In genomic region chr3:143443851-143444331, GRCh38 we compare ENCODE assay signal across 8 cellular contexts.
DNase-seq lines count a peak whose midpoint lies in the region; ATAC-seq, FAIRE-seq and TF ChIP-seq lines count a peak whose summit lies in the region.
"Had no signal": no experiment of that assay in that cellular context is flagged by ENCODE, and none has a peak within 500 bp of the region (broad histone marks: within the 10 kb centered on the region; RNA-seq: fewer than 3 reads in every experiment).

No MANE protein-coding gene starts in this region.

- H3F3A ChIP-seq in SK-N-SH (replicated peaks; ENCODE audit: insufficient read depth) = peaks cover 6% of the 10 kb centered on the region

- WGBS in SK-N-SH (ENCODE audit: low lambda C conversion rate) = 4% methylated on average over 6 of the region's 6 CpGs

- no peaks in the 10 kb centered on the region for H4K20me1 ChIP-seq in SK-N-SH (ENCODE audit: insufficient read depth)

- H3K79me2 ChIP-seq in SK-N-SH (ENCODE audit: insufficient read depth) = no peaks in the 10 kb centered on the region

- TF ChIP-seq RAD21 in SK-N-SH (IDR thresholded peaks at IDR 0.05; ENCODE audit: low read length) = no peak

- H3K9me3 Mint-ChIP-seq in naive thymus-derived CD4-positive, alpha-beta T cell = peaks cover 0 to 2% (median 0%) of the 10 kb centered on the region in 11 donors

- no peaks in the 10 kb centered on the region for H3K9me2 ChIP-seq in SK-N-SH

- no peak overlapping the region for H3K4me2 ChIP-seq in SK-N-SH

- intact Hi-C loops in naive thymus-derived CD4-positive, alpha-beta T cell (cut with micrococcal nuclease) = loop anchor here in 1 of 2 donors (10.0 kb wide), 1 partner anchor 319 kb away; no protein-coding TSS in a partner anchor

- CTCF ChIA-PET in SK-N-SH (lab: Yijun Ruan, JAX) = no interaction called here
- CTCF ChIA-PET in naive thymus-derived CD4-positive, alpha-beta T cell (lab: Charles Lee) = no interaction called here

- H2AFZ ChIP-seq in SK-N-SH (ENCODE audit: low read depth) = peak overlapping the region; percentile 45

- no peaks in the 10 kb centered on the region for H3K36me3 ChIP-seq in SK-N-SH (replicated peaks in 1 of 2; ENCODE audit: control insufficient read depth in 1 of 2, insufficient read depth in 2 of 2, low read length in 1 of 2)
- H3K36me3 ChIP-seq in naive thymus-derived CD4-positive, alpha-beta T cell (ENCODE audit: control insufficient read depth in 2 of 3, insufficient read depth in 3 of 3, low read length in 3 of 3) = no peaks in the 10 kb centered on the region

- TF ChIP-seq POLR2A in GM12891 (IDR thresholded peaks at IDR 0.05; ENCODE audit: low read depth, low read length) = no peak

- ATAC-seq in naive thymus-derived CD4-positive, alpha-beta T cell = peak; percentile 90
- ATAC-seq in GM18517 (IDR thresholded peaks at IDR 0.05; ENCODE audit: unreplicated experiment) (no peak), HG03175 (IDR thresholded peaks at IDR 0.05; ENCODE audit: unreplicated experiment) (no peak)

- H3K9ac ChIP-seq in SK-N-SH = no peak overlapping the region

- peak overlapping the region in 1 of 2 experiments; percentile 19; a peak in 1 of 4 replicates for H3K27ac ChIP-seq in SK-N-SH (ENCODE audit: low read depth in 2 of 2, low read length in 1 of 2)
- H3K27ac ChIP-seq in naive thymus-derived CD4-positive, alpha-beta T cell (ENCODE audit: low read depth, low read length) = no peak overlapping the region

- H3K4me1 ChIP-seq in SK-N-SH (ENCODE audit: control insufficient read depth in 1 of 2, insufficient read depth in 2 of 2, low read depth in 1 of 2, low read length in 1 of 2) = 0 out of 4 replicates have a peak, but pooled peaks cover 0 to 8% of the 10 kb centered on the region in 2 experiments
- H3K4me1 ChIP-seq in naive thymus-derived CD4-positive, alpha-beta T cell (ENCODE audit: control insufficient read depth in 2 of 2, insufficient read depth in 2 of 2, low read length in 2 of 2) = peaks cover 7 to 18% of the 10 kb centered on the region in 2 donors

- POLR2A ChIA-PET in SK-N-SH (lab: Yijun Ruan, JAX) = no interaction called here
- POLR2A ChIA-PET in naive thymus-derived CD4-positive, alpha-beta T cell (lab: Charles Lee) = no interaction called here

- H3K4me3 Mint-ChIP-seq in naive thymus-derived CD4-positive, alpha-beta T cell = peak overlapping the region in 7 of 10 donors; percentile 9 to 51 (median 26)

- peak in 1 of 2 experiments; percentile 41; a peak in 1 of 4 replicates for TF ChIP-seq EP300 in SK-N-SH (IDR thresholded peaks at IDR 0.05; ENCODE audit: borderline replicate concordance in 1 of 2, low read depth in 1 of 2, low read length in 1 of 2)

- H3K27ac Mint-ChIP-seq in naive thymus-derived CD4-positive, alpha-beta T cell = peak overlapping the region in 2 of 9 donors; percentile 9 to 58

- H3K9me3 ChIP-seq in SK-N-SH = no peaks in the 10 kb centered on the region
- no peaks in the 10 kb centered on the region for H3K9me3 ChIP-seq in naive thymus-derived CD4-positive, alpha-beta T cell (ENCODE audit: control insufficient read depth in 2 of 3, low read length in 3 of 3)

- no peaks in the 10 kb centered on the region for H3K27me3 Mint-ChIP-seq in naive thymus-derived CD4-positive, alpha-beta T cell

- TF ChIP-seq CTCF in HFF-Myc (IDR thresholded peaks at IDR 0.05; ENCODE audit: low read depth, low read length, missing control alignments) (no peak), SK-N-SH (IDR thresholded peaks at IDR 0.05) (no peak)

- peak; percentile 95 for DNase-seq in HFF-Myc (ENCODE audit: extremely low read depth, low read depth)
- no peak for DNase-seq in SK-N-SH
- DNase-seq in dermis microvascular lymphatic vessel endothelial cell (ENCODE audit: low read depth in 2 of 2) = peak; percentile 84 to 99
- peak in 1 of 9 donors; percentile 30 for DNase-seq in naive thymus-derived CD4-positive, alpha-beta T cell
- no peak for DNase-seq in GM12891 (ENCODE audit: insufficient read length, low spot score)

- peaks cover 19 to 27% (median 27%) of the 10 kb centered on the region in 7 donors for H3K4me1 Mint-ChIP-seq in naive thymus-derived CD4-positive, alpha-beta T cell

- H3K36me3 Mint-ChIP-seq in naive thymus-derived CD4-positive, alpha-beta T cell = peaks cover 0 to 29% (median 9%) of the 10 kb centered on the region in 5 donors

- H3K4me3 ChIP-seq in HFF-Myc (replicated peaks; ENCODE audit: low read depth, low read length) (no peak overlapping the region), SK-N-SH (ENCODE audit: low read depth in 2 of 2, low read length in 1 of 2) (no peak overlapping the region)
- H3K4me3 ChIP-seq in naive thymus-derived CD4-positive, alpha-beta T cell (ENCODE audit: low read length) = no peak overlapping the region

- FAIRE-seq in GM12891 (lab: Jason Lieb, UNC) = no peak
- FAIRE-seq: TTC549 had no signal

- H3K27me3 ChIP-seq in SK-N-SH (ENCODE audit: insufficient read depth) = no peaks in the 10 kb centered on the region; the same call in 1 of the 2 replicates
- H3K27me3 ChIP-seq in naive thymus-derived CD4-positive, alpha-beta T cell (ENCODE audit: control insufficient read depth in 2 of 2, insufficient read depth in 2 of 2, low read length in 2 of 2) = no peaks in the 10 kb centered on the region

TF ChIP-seq in SK-N-SH, 30 proteins besides CTCF, POLR2A, EP300 and RAD21:
- TF ChIP-seq TCF12 (IDR thresholded peaks at IDR 0.05) (no peak), FOSL2 (IDR thresholded peaks at IDR 0.05; ENCODE audit: borderline replicate concordance, low read depth) (peak; percentile 64), JUND (IDR thresholded peaks at IDR 0.05) (peak; percentile 50; the same call in 1 of the 2 replicates), ELF1 (IDR thresholded peaks at IDR 0.05) (peak; percentile 46; the same call in 1 of the 2 replicates), NFIC (IDR thresholded peaks at IDR 0.05; ENCODE audit: borderline replicate concordance) (peak; percentile 52; the same call in 1 of the 2 replicates), RXRA (IDR thresholded peaks at IDR 0.05; ENCODE audit: borderline replicate concordance, low read depth) (no peak)
- TF ChIP-seq, protein P1, sequence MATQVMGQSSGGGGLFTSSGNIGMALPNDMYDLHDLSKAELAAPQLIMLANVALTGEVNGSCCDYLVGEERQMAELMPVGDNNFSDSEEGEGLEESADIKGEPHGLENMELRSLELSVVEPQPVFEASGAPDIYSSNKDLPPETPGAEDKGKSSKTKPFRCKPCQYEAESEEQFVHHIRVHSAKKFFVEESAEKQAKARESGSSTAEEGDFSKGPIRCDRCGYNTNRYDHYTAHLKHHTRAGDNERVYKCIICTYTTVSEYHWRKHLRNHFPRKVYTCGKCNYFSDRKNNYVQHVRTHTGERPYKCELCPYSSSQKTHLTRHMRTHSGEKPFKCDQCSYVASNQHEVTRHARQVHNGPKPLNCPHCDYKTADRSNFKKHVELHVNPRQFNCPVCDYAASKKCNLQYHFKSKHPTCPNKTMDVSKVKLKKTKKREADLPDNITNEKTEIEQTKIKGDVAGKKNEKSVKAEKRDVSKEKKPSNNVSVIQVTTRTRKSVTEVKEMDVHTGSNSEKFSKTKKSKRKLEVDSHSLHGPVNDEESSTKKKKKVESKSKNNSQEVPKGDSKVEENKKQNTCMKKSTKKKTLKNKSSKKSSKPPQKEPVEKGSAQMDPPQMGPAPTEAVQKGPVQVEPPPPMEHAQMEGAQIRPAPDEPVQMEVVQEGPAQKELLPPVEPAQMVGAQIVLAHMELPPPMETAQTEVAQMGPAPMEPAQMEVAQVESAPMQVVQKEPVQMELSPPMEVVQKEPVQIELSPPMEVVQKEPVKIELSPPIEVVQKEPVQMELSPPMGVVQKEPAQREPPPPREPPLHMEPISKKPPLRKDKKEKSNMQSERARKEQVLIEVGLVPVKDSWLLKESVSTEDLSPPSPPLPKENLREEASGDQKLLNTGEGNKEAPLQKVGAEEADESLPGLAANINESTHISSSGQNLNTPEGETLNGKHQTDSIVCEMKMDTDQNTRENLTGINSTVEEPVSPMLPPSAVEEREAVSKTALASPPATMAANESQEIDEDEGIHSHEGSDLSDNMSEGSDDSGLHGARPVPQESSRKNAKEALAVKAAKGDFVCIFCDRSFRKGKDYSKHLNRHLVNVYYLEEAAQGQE (IDR thresholded peaks at IDR 0.05; ENCODE audit: low read depth, low read length) = no peak

TF ChIP-seq in GM12891, 5 proteins besides CTCF, POLR2A, EP300 and RAD21:
- no peak for TF ChIP-seq POLR2AphosphoS5 (IDR thresholded peaks at IDR 0.05; ENCODE audit: low read depth, low read length)
- TF ChIP-seq SPI1 (IDR thresholded peaks at IDR 0.05; ENCODE audit: low read depth, low read length) = no peak
- no peak for TF ChIP-seq PAX5 (IDR thresholded peaks at IDR 0.05; ENCODE audit: insufficient read depth, low read length, severe bottlenecking)
- no peak for TF ChIP-seq TAF1 (IDR thresholded peaks at IDR 0.05; ENCODE audit: low read depth, low read length)
- no peak for TF ChIP-seq POU2F2 (IDR thresholded peaks at IDR 0.05; ENCODE audit: low read depth, low read length)

Comparison
In these comparisons a context has a peak if more than half of its experiments do, and no peak if none do; other contexts are left out.
1. DNase-seq: peak in HFF-Myc (single experiment) and dermis microvascular lymphatic vessel endothelial cell (2 of 2); none in SK-N-SH (single experiment) and GM12891 (single experiment).